21 cellular contexts compared by ENCODE assay signal in genomic region chr6:135796884-135797283, GRCh38. TPM values are rescaled to one million over a fixed set of nuclear protein-coding genes. Genes with fewer than 3 reads are reported as not detected.
DNase-seq lines count a peak whose midpoint lies in the region; ATAC-seq, FAIRE-seq and TF ChIP-seq lines count a peak whose summit lies in the region.
"Had no signal": no experiment of that assay in that cellular context is flagged by ENCODE, and none has a peak within 500 bp of the region (broad histone marks: within the 10 kb centered on the region; RNA-seq: fewer than 3 reads in every experiment).

No MANE protein-coding gene starts in this region.

- H3K79me2 ChIP-seq in PC-9 (ENCODE audit: low read depth) = no peaks in the 10 kb centered on the region

- DNase-seq in DMS 273 (lab: John Stamatoyannopoulos, UW; ENCODE audit: unreplicated experiment) (peak; percentile 59), DMS 273 treated with DMSO at 0.1 percent for 48 hours (lab: John Stamatoyannopoulos, UW) (no peak), IMR-90 (peak; percentile 7), PC-9 (no peak), kidney (no peak), mesenteric fat pad (ENCODE audit: low spot score) (no peak)
- DNase-seq: activated CD4-positive, alpha-beta memory T cell treated with anti-CD3 and anti-CD28 coated beads for 36 hours; aorta; caudate nucleus; CD8-positive, alpha-beta memory T cell; DMS79; mammary epithelial cell; NCI-H2081 treated with DMSO at 0.1 percent for 48 hours; psoas muscle; stomach; tibial artery had no signal

- H3K27ac ChIP-seq in IMR-90 (ENCODE audit: insufficient read depth, low read length) = no peak overlapping the region
- H3K27ac ChIP-seq in PC-9 = no peak overlapping the region
- H3K27ac ChIP-seq in kidney (ENCODE audit: low read depth in 2 of 2, low read length in 2 of 2) = no peak overlapping the region
- H3K27ac ChIP-seq: 22Rv1, KMS-11, psoas muscle, stomach, tibial artery had no signal

- FAIRE-seq in kidney (lab: Jason Lieb, UNC) = peak; percentile 30
- FAIRE-seq: H1 had no signal

- H2BK5ac ChIP-seq in IMR-90 (ENCODE audit: low read depth, low read length, poor library complexity, severe bottlenecking) = no peak overlapping the region

- intact Hi-C loops in IMR-90 (cut with micrococcal nuclease) = no loop called here
- intact Hi-C loops in PC-9 (cut with micrococcal nuclease; ENCODE audit: unreplicated experiment) = no loop called here
- intact Hi-C loops in kidney (cut with DNase I) = no loop called here

- TF ChIP-seq CTCF in IMR-90 (conservative IDR thresholded peaks at IDR 0.05; ENCODE audit: low read depth, low read length) (no peak), PC-9 (conservative IDR thresholded peaks at IDR 0.05) (no peak), kidney (IDR thresholded peaks at IDR 0.05; ENCODE audit: borderline replicate concordance, extremely low read depth, insufficient read depth) (no peak)

- H3K9me2 ChIP-seq in PC-9 (ENCODE audit: insufficient read depth) = no peaks in the 10 kb centered on the region

- H3K9me3 ChIP-seq in IMR-90 (ENCODE audit: control insufficient read depth, insufficient read depth, low read length) = no peaks in the 10 kb centered on the region
- no peaks in the 10 kb centered on the region for H3K9me3 ChIP-seq in PC-9 (ENCODE audit: insufficient read depth, low read depth)
- H3K9me3 ChIP-seq in kidney (ENCODE audit: control insufficient read depth in 1 of 2, low read length in 2 of 2) = no peaks in the 10 kb centered on the region
- H3K9me3 ChIP-seq: psoas muscle, stomach, tibial artery had no signal

- no peak for TF ChIP-seq POLR2A in IMR-90 (IDR thresholded peaks at IDR 0.05; ENCODE audit: low read depth, low read length)

- no peak overlapping the region for H3K4me3 ChIP-seq in IMR-90 (ENCODE audit: insufficient read depth, low read depth, low read length)
- no peak overlapping the region for H3K4me3 ChIP-seq in PC-9
- H3K4me3 ChIP-seq in kidney (ENCODE audit: low read length in 2 of 2) = no peak overlapping the region
- H3K4me3 ChIP-seq: psoas muscle, stomach, tibial artery had no signal

- no peak overlapping the region for H3K9ac ChIP-seq in IMR-90 (ENCODE audit: low read depth, low read length)
- no peak overlapping the region for H3K9ac ChIP-seq in kidney (ENCODE audit: low read length in 2 of 2)
- H3K9ac ChIP-seq: KMS-11 had no signal

- no peaks in the 10 kb centered on the region; the same call in 1 of the 2 replicates for H3K9me1 ChIP-seq in IMR-90 (ENCODE audit: insufficient read depth, low read length)

- no peak overlapping the region for H3K4me2 ChIP-seq in IMR-90 (ENCODE audit: low read depth, low read length)
- H3K4me2 ChIP-seq in PC-9 = no peak overlapping the region
- H3K4me2 ChIP-seq: KMS-11 had no signal

- TF ChIP-seq RAD21 in IMR-90 (IDR thresholded peaks at IDR 0.05; ENCODE audit: low read length) = no peak

- H2BK120ac ChIP-seq in IMR-90 (ENCODE audit: low read depth, low read length) = no peak overlapping the region

- no peak overlapping the region for H2BK15ac ChIP-seq in IMR-90 (ENCODE audit: low read depth, low read length)

- ATAC-seq in IMR-90 (ENCODE audit: low read depth) (no peak), HG02840 (IDR thresholded peaks at IDR 0.05; ENCODE audit: low FRiP score, unreplicated experiment) (no peak)
- ATAC-seq in activated CD4-positive, CD25-positive, alpha-beta regulatory T cell treated with anti-CD3 and anti-CD28 coated beads, Interleukin-2, amount 50 U/mL, for 24 hours = no peak
- ATAC-seq: psoas muscle had no signal

- H3K4ac ChIP-seq in IMR-90 (ENCODE audit: low read depth, low read length) = no peak overlapping the region

- POLR2A ChIA-PET in IMR-90 (lab: Charles Lee; ENCODE audit: unreplicated experiment) (no interaction called here), PC-9 (lab: Charles Lee; ENCODE audit: unreplicated experiment) (no interaction called here)

- H4K20me1 ChIP-seq in IMR-90 (ENCODE audit: insufficient read depth, low read length) (no peaks in the 10 kb centered on the region), PC-9 (ENCODE audit: insufficient read depth) (no peaks in the 10 kb centered on the region)

- no peak overlapping the region for H3K56ac ChIP-seq in IMR-90 (ENCODE audit: extremely low read depth, insufficient read depth, low read length)

- no CpG with 5 or more reads among the region's 4 CpGs for WGBS in IMR-90 (ENCODE audit: extremely low coverage in 2 of 2, insufficient read length in 1 of 2), 2 experiments

- no peak overlapping the region for H2AK9ac ChIP-seq in IMR-90 (replicated peaks; ENCODE audit: low read depth, low read length, poor library complexity)

- no peak overlapping the region for H2BK20ac ChIP-seq in IMR-90 (ENCODE audit: low read depth, low read length)

- H3K23ac ChIP-seq in IMR-90 (ENCODE audit: low read depth, low read length) = no peak overlapping the region

- H3K27me3 ChIP-seq in IMR-90 (ENCODE audit: control insufficient read depth, insufficient read depth, low read length) (no peaks in the 10 kb centered on the region), PC-9 (ENCODE audit: insufficient read depth, low read depth) (no peaks in the 10 kb centered on the region)
- H3K27me3 ChIP-seq: stomach, tibial artery had no signal

- H3K14ac ChIP-seq in IMR-90 (replicated peaks; ENCODE audit: low read depth, low read length) = no peak overlapping the region

- H3K36me3 ChIP-seq in IMR-90 (ENCODE audit: control insufficient read depth, insufficient read depth, low read length) (no peaks in the 10 kb centered on the region), PC-9 (ENCODE audit: low read depth) (no peaks in the 10 kb centered on the region), kidney (ENCODE audit: control insufficient read depth in 1 of 2, insufficient read depth in 2 of 2, low read length in 2 of 2) (no peaks in the 10 kb centered on the region)
- H3K36me3 ChIP-seq: stomach, tibial artery had no signal

- H4K5ac ChIP-seq in IMR-90 (ENCODE audit: low read depth, low read length) = no peak overlapping the region

- H2AK5ac ChIP-seq in IMR-90 (ENCODE audit: low read depth, low read length) = no peak overlapping the region

- H3K4me1 ChIP-seq in IMR-90 (ENCODE audit: control insufficient read depth, insufficient read depth, low read length) (no peaks in the 10 kb centered on the region), PC-9 (replicated peaks; ENCODE audit: insufficient read depth) (no peaks in the 10 kb centered on the region), kidney (ENCODE audit: control insufficient read depth in 1 of 2, insufficient read depth in 1 of 2, low read depth in 1 of 2, low read length in 2 of 2) (no peaks in the 10 kb centered on the region)
- H3K4me1 ChIP-seq: psoas muscle, stomach, tibial artery had no signal

- H2AFZ ChIP-seq in IMR-90 (replicated peaks; ENCODE audit: low read length, poor library complexity) = no peak overlapping the region
- 0 out of 2 replicates have a peak overlapping the region, but pooled peaks have one; percentile 34 for H2AFZ ChIP-seq in PC-9

- no peaks in the 10 kb centered on the region for H3F3A ChIP-seq in PC-9 (ENCODE audit: insufficient read depth, low read depth)

- CTCF ChIA-PET in IMR-90 (lab: Yijun Ruan, JAX) (no interaction called here), PC-9 (lab: Charles Lee) (no interaction called here)

- H4K8ac ChIP-seq in IMR-90 (ENCODE audit: low read depth in 2 of 2, low read length in 2 of 2) = no peak overlapping the region

- H3K79me1 ChIP-seq in IMR-90 (ENCODE audit: low read depth in 1 of 2, low read length in 2 of 2) = no peaks in the 10 kb centered on the region

- H4K91ac ChIP-seq in IMR-90 (ENCODE audit: insufficient read depth, low read depth, low read length) = no peak overlapping the region

- in situ Hi-C loops in IMR-90 (cut with MboI; ENCODE audit: low sequenced_read_pairs) = no loop called here

- no peak overlapping the region for H3K18ac ChIP-seq in IMR-90 (ENCODE audit: low read depth, low read length)

- BruUV-seq in IMR-90 (replicated peaks; lab: Mats Ljungman, UMichigan) (no TSS peak), PC-9 (replicated peaks; lab: Mats Ljungman, UMichigan) (no TSS peak)

- dilution Hi-C loops in IMR-90 (cut with HindIII; ENCODE audit: low sequenced_read_pairs, unreplicated experiment) = no loop called here

TF ChIP-seq in IMR-90, 13 proteins besides CTCF, POLR2A, EP300 and RAD21:
- TF ChIP-seq MXI1 (IDR thresholded peaks at IDR 0.05; ENCODE audit: borderline replicate concordance, low read depth, low read length) = no peak
- no peak for TF ChIP-seq RCOR1 (IDR thresholded peaks at IDR 0.05; ENCODE audit: insufficient replicate concordance, low read length)
TF ChIP-seq in IMR-90: peak in this region for 0.

RNA-seq across cellular contexts. Expression of gene PDE7B, which starts 54.6 kb away (rescaled TPM):
- 12.4 and 15.6 TPM in 2 replicates for total RNA-seq in IMR-90 (2012; rRNA removed)
- polyA plus RNA-seq in IMR-90 (2012; rRNA removed) = 7.8 and 8.1 TPM in 2 replicates
- polyA plus RNA-seq in IMR-90 (2012; cell fraction: cytosol; rRNA removed) = 3.7 and 4.7 TPM in 2 replicates
- 5.4 and 11.0 TPM in 2 replicates for polyA plus RNA-seq in IMR-90 (2012; cell fraction: nucleus; rRNA removed; ENCODE audit: low replicate concordance)
- total RNA-seq in PC-9 (2021) = 0.31 TPM in 1 of 2 replicates, not detected in the other
- total RNA-seq in kidney = 15.4 TPM
- polyA plus RNA-seq in kidney (ENCODE audit: insufficient read depth, low read depth, low replicate concordance) = 4.6 TPM
- 5.4 TPM for total RNA-seq in mesenteric fat pad
- total RNA-seq: H1 had no signal
- polyA plus RNA-seq: H1, mammary epithelial cell had no signal

Comparison
In these comparisons a context has a peak if more than half of its experiments do, and no peak if none do; other contexts are left out.
1. DNase-seq: peak in DMS 273 (single experiment) and IMR-90 (single experiment); none in DMS 273 treated with DMSO at 0.1 percent for 48 hours (single experiment), PC-9 (0 of 2), kidney (single experiment) and mesenteric fat pad (single experiment).